Comparison of ENCODE assay signal across 10 cellular contexts in the genomic region with DNA sequence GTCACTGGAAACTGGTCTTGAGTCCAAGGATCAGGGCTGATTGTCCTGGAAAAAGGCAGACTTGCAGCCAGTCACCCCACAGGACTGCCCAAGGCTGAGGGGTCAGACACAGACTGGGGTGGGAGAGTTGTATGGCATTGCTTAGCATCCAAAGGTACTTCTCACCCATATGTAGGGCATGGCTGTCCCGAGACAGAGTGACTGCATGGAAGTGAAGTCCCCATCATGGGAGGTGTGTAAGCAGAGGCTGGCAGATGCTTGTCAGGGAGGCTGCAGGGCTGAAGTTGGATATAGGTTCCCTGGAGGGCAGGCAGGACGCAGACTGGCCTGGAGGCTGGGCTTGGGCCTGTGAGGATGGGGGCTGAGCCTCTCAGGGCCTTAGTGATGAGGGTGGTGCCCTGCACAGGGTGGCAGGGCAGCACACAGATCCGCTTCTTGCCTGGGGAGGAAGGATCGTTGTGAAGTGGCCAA. TPM values are rescaled to one million over a fixed set of nuclear protein-coding genes. Genes with fewer than 3 reads are reported as not detected.
DNase-seq lines count a peak whose midpoint lies in the region; ATAC-seq and TF ChIP-seq lines count a peak whose summit lies in the region.
"Had no signal": no experiment of that assay in that cellular context is flagged by ENCODE, and none has a peak within 500 bp of the region (broad histone marks: within the 10 kb centered on the region; RNA-seq: fewer than 3 reads in every experiment).

No MANE protein-coding gene starts in this region.

- no peaks in the 10 kb centered on the region for H3K27me3 Mint-ChIP-seq in activated T-cell treated with anti-CD3 and anti-CD28 coated beads, Interleukin-2, amount 50 U/mL, for 24 hours
- H3K27me3 Mint-ChIP-seq in effector memory CD8-positive, alpha-beta T cell, result no peaks in the 10 kb centered on the region
- no peaks in the 10 kb centered on the region for H3K27me3 Mint-ChIP-seq in stimulated activated naive B cell treated with anti-CD40 and anti-IgM and Interleukin-4, amounts not matched to agents 10 μg/mL and 1 μg/mL and 100 μg/mL, for 72 hours

- H3K27ac ChIP-seq in left ventricle myocardium inferior (replicated peaks), result no peak overlapping the region
- H3K27ac ChIP-seq: SJSA1 had no signal

- H3K36me3 ChIP-seq in left ventricle myocardium inferior, result no peaks in the 10 kb centered on the region
- H3K36me3 ChIP-seq: SJSA1 had no signal

- peaks cover 32% of the 10 kb centered on the region for H3K4me1 ChIP-seq in left ventricle myocardium inferior

- peaks cover 86% of the 10 kb centered on the region for H3K36me3 Mint-ChIP-seq in activated T-cell treated with anti-CD3 and anti-CD28 coated beads, Interleukin-2, amount 50 U/mL, for 24 hours (ENCODE audit: low read depth)
- H3K36me3 Mint-ChIP-seq in effector memory CD8-positive, alpha-beta T cell (ENCODE audit: insufficient read depth), result peaks cover 65% of the 10 kb centered on the region
- H3K36me3 Mint-ChIP-seq in stimulated activated naive B cell treated with anti-CD40 and anti-IgM and Interleukin-4, amounts not matched to agents 10 μg/mL and 1 μg/mL and 100 μg/mL, for 72 hours, result peaks cover 27 to 56% of the 10 kb centered on the region in 2 donors

- H3K9me3 Mint-ChIP-seq in activated T-cell treated with anti-CD3 and anti-CD28 coated beads, Interleukin-2, amount 50 U/mL, for 24 hours, result no peaks in the 10 kb centered on the region
- no peaks in the 10 kb centered on the region for H3K9me3 Mint-ChIP-seq in effector memory CD8-positive, alpha-beta T cell
- H3K9me3 Mint-ChIP-seq in stimulated activated naive B cell treated with anti-CD40 and anti-IgM and Interleukin-4, amounts not matched to agents 10 μg/mL and 1 μg/mL and 100 μg/mL, for 72 hours, result no peaks in the 10 kb centered on the region

- ATAC-seq in Right ventricle myocardium inferior, result no peak
- ATAC-seq in effector memory CD8-positive, alpha-beta T cell (replicated peaks), result no peak
- no peak for ATAC-seq in stimulated activated naive B cell treated with anti-CD40 and anti-IgM and Interleukin-4, amounts not matched to agents 10 μg/mL and 1 μg/mL and 100 μg/mL, for 72 hours (replicated peaks)

- H3K27me3 ChIP-seq in left ventricle myocardium inferior (ENCODE audit: low read depth), result peaks cover 32% of the 10 kb centered on the region
- H3K27me3 ChIP-seq: SJSA1 had no signal

- peak overlapping the region; percentile 82 for H3K27ac Mint-ChIP-seq in activated T-cell treated with anti-CD3 and anti-CD28 coated beads, Interleukin-2, amount 50 U/mL, for 24 hours
- H3K27ac Mint-ChIP-seq in effector memory CD8-positive, alpha-beta T cell, result peak overlapping the region; percentile 82 to 91
- H3K27ac Mint-ChIP-seq in stimulated activated naive B cell treated with anti-CD40 and anti-IgM and Interleukin-4, amounts not matched to agents 10 μg/mL and 1 μg/mL and 100 μg/mL, for 72 hours, result peak overlapping the region; percentile 84

- H3K9me3 ChIP-seq in left ventricle myocardium inferior (replicated peaks), result no peaks in the 10 kb centered on the region

- H3K4me3 ChIP-seq in left ventricle myocardium inferior, result no peak overlapping the region
- H3K4me3 ChIP-seq: SJSA1 had no signal

- H3K4me1 Mint-ChIP-seq in activated T-cell treated with anti-CD3 and anti-CD28 coated beads, Interleukin-2, amount 50 U/mL, for 24 hours (ENCODE audit: low read depth), result peaks cover 44% of the 10 kb centered on the region
- H3K4me1 Mint-ChIP-seq in effector memory CD8-positive, alpha-beta T cell (ENCODE audit: low read depth in 2 of 2), result peaks cover 47 to 48% of the 10 kb centered on the region in 2 donors
- H3K4me1 Mint-ChIP-seq in stimulated activated naive B cell treated with anti-CD40 and anti-IgM and Interleukin-4, amounts not matched to agents 10 μg/mL and 1 μg/mL and 100 μg/mL, for 72 hours, result peaks cover 42 to 58% of the 10 kb centered on the region in 2 donors

- no peak for TF ChIP-seq CTCF in left ventricle myocardium inferior (IDR thresholded peaks at IDR 0.05; ENCODE audit: borderline replicate concordance)

- H3K4me3 Mint-ChIP-seq in activated T-cell treated with anti-CD3 and anti-CD28 coated beads, Interleukin-2, amount 50 U/mL, for 24 hours, result no peak overlapping the region
- no peak overlapping the region for H3K4me3 Mint-ChIP-seq in effector memory CD8-positive, alpha-beta T cell
- H3K4me3 Mint-ChIP-seq in stimulated activated naive B cell treated with anti-CD40 and anti-IgM and Interleukin-4, amounts not matched to agents 10 μg/mL and 1 μg/mL and 100 μg/mL, for 72 hours, result no peak overlapping the region

- intact Hi-C loops in Right ventricle myocardium inferior (cut with DNase I) (loop anchor here (2.0 kb wide), 1 partner anchor 517 kb away; no protein-coding TSS in a partner anchor), left ventricle myocardium inferior (cut with micrococcal nuclease) (no loop called here)

- DNase-seq in Right ventricle myocardium inferior (ENCODE audit: missing footprints) (peak; percentile 40), left ventricle myocardium inferior (no peak), HuH-7.5 (ENCODE audit: low spot score) (no peak), NCI-H2227 treated with DMSO at 0.1 percent for 48 hours (lab: John Stamatoyannopoulos, UW) (no peak)
- peak; percentile 25 for DNase-seq in activated T-cell treated with anti-CD3 and anti-CD28 coated beads, Interleukin-2, amount 50 U/mL, for 24 hours
- DNase-seq in effector memory CD8-positive, alpha-beta T cell, result no peak
- DNase-seq in stimulated activated naive B cell treated with anti-CD40 and anti-IgM and Interleukin-4, amounts not matched to agents 10 μg/mL and 1 μg/mL and 100 μg/mL, for 72 hours, result no peak
- DNase-seq in NK-92 treated with Interleukin-12 subunit alpha and Interleukin-12 subunit beta, amount 100 ng/mL, for 24 hours (lab: John Stamatoyannopoulos, UW), result no peak
- DNase-seq: NCI-H1092 treated with DMSO at 0.1 percent for 48 hours had no signal

RNA-seq across cellular contexts. Expression of a gene that starts 31.1 kb away (rescaled TPM):
- total RNA-seq in Right ventricle myocardium inferior (4.5 TPM), left ventricle myocardium inferior (3.5 TPM)
- total RNA-seq: SJSA1 had no signal

RNA-seq across cellular contexts. Expression of a gene that starts 44.9 kb away (rescaled TPM):
- total RNA-seq in Right ventricle myocardium inferior, result 98.3 TPM
- 98.6 TPM for total RNA-seq in left ventricle myocardium inferior

Comparison
In these comparisons a context has a peak if more than half of its experiments do, and no peak if none do; other contexts are left out.
1. DNase-seq: peak in Right ventricle myocardium inferior (single experiment) and activated T-cell treated with anti-CD3 and anti-CD28 coated beads, Interleukin-2, amount 50 U/mL, for 24 hours (single experiment); none in left ventricle myocardium inferior (single experiment), effector memory CD8-positive, alpha-beta T cell (0 of 3), stimulated activated naive B cell treated with anti-CD40 and anti-IgM and Interleukin-4, amounts not matched to agents 10 μg/mL and 1 μg/mL and 100 μg/mL, for 72 hours (single experiment), HuH-7.5 (single experiment), NK-92 treated with Interleukin-12 subunit alpha and Interleukin-12 subunit beta, amount 100 ng/mL, for 24 hours (single experiment) and NCI-H2227 treated with DMSO at 0.1 percent for 48 hours (single experiment).
2. Peak in every context shown above with its lines, with median percentiles within 50 percentile points of each other: H3K27ac Mint-ChIP-seq.